ENCODE assay signal across 1 cellular context in the genomic region with DNA sequence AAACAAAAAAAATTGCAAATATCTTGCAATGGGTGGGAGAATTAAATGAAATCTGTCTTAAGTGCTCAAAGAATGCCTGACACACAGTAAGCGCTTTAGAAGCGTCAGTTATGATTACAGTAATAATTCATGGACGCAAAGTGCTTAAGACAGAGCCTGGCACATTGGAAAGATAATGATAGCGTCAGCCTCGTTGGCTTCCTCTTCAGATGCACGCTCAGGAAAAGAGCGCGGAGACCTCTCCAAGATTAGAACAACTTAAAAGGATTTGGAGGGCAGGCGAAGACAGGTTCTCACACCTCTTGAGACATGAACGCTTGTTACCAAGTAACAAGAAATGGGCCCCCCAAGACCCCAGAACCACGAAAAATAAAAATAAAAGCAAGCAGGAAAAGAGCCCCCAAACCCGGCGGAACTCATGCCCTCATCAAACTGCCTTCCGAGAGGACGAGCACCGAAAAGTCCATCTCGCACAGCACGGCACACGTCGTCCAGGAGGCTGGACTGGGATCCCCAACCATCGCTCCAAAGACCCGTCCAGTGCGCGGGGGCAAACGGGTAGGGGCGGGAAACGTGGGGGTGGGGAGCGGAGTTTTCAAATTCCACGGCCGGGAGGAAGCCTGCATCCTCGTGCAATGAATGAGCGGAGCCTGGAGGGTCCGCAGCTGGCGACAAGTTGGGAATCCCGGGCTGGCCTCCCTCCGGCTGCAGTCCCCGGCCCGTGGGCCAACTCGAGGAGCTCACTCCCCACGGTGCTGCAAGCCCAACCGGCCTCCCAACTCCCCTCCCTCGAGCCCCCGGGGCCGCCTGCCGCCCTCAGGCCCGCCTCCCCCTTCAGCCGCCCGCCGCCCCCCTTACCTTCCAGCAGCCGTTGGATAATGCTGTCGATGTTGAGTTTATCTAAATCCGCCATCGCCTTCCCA.
TF ChIP-seq lines count a peak whose summit lies in the region.

No MANE protein-coding gene starts in this region.

TF ChIP-seq in GM12878, 131 proteins besides CTCF, POLR2A, EP300 and RAD21:
- no peak for TF ChIP-seq HDAC2 (IDR thresholded peaks at IDR 0.05)
- TF ChIP-seq, protein P1, sequence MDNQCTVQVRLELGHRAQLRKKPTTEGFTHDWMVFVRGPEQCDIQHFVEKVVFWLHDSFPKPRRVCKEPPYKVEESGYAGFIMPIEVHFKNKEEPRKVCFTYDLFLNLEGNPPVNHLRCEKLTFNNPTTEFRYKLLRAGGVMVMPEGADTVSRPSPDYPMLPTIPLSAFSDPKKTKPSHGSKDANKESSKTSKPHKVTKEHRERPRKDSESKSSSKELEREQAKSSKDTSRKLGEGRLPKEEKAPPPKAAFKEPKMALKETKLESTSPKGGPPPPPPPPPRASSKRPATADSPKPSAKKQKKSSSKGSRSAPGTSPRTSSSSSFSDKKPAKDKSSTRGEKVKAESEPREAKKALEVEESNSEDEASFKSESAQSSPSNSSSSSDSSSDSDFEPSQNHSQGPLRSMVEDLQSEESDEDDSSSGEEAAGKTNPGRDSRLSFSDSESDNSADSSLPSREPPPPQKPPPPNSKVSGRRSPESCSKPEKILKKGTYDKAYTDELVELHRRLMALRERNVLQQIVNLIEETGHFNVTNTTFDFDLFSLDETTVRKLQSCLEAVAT (IDR thresholded peaks at IDR 0.05), result peak; percentile 39; the same call in 1 of the 2 replicates
- TF ChIP-seq CHD1 (IDR thresholded peaks at IDR 0.05; ENCODE audit: low read depth, low read length), result 0 out of 2 replicates have a peak, but pooled peaks have one; percentile 28
